Comparison of ENCODE assay signal across 16 cellular contexts in the genomic region with DNA sequence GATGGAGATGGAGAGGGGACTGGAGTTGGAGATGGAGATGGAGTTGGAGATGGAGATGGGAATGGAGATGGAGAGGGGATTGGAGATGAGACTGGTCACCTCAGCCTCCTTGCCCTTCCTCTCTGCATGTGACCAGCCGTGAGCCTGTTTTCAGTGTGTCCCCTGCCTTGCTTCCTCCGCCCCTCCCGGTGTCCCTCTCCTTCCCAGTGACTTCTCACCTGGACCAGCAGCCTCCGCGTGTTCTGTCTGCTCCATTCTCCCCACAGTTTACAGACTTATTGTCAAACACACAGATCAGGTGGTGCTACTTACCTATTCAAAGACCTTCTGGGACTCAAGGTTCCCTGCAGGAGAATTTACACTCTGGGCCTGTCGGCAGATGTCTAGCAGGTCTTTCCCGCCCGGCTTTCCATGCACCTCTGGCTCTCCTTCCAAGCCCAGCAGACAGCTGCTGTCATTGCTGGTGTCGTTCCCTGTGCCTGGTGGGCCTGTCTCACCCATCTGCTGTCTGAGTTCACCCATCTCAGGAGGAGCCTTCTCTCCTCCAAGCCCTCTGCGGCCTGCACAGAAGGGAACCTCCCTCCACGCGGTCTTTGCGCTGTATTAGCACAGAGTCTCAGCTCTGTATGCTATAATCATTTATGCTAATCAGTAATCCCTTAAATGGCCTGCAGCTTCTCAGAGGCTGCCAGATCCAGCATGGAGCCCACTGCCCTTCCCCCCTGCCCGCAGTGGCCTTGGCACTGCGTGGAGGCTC.
"Had no signal": no experiment of that assay in that cellular context is flagged by ENCODE, and none has a peak within 500 bp of the region (broad histone marks: within the 10 kb centered on the region; RNA-seq: fewer than 3 reads in every experiment).

No MANE protein-coding gene starts in this region.

- H3K27ac Mint-ChIP-seq: naive thymus-derived CD4-positive, alpha-beta T cell; progenitor cell of endocrine pancreas; stimulated activated memory B cell treated with anti-CD40 and anti-IgM and Interleukin-4, amounts not matched to agents 10 μg/mL and 1 μg/mL and 100 μg/mL, for 72 hours; stimulated activated naive CD8-positive, alpha-beta T cell treated with anti-CD3 and anti-CD28 coated beads, Interleukin-15, Interleukin-2, amounts not matched to agents 100 ng/mL and 50 ng/mL, for 24 hours had no signal

- FAIRE-seq: endometrium, frontal cortex, pancreas had no signal

- H3K4me1 ChIP-seq: pancreas, tibial artery had no signal

- H3K36me3 ChIP-seq: pancreas, right lobe of liver had no signal

- H3K27ac ChIP-seq: pancreas, right lobe of liver, tibial artery had no signal

- ATAC-seq: esophagus mucosa; naive thymus-derived CD4-positive, alpha-beta T cell; pancreas; right lobe of liver; stimulated activated memory B cell treated with anti-CD40 and anti-IgM and Interleukin-4, amounts not matched to agents 10 μg/mL and 1 μg/mL and 100 μg/mL, for 72 hours had no signal

- H3K36me3 Mint-ChIP-seq: naive thymus-derived CD4-positive, alpha-beta T cell; stimulated activated memory B cell treated with anti-CD40 and anti-IgM and Interleukin-4, amounts not matched to agents 10 μg/mL and 1 μg/mL and 100 μg/mL, for 72 hours had no signal

- H3K4me1 Mint-ChIP-seq: naive thymus-derived CD4-positive, alpha-beta T cell; stimulated activated memory B cell treated with anti-CD40 and anti-IgM and Interleukin-4, amounts not matched to agents 10 μg/mL and 1 μg/mL and 100 μg/mL, for 72 hours had no signal

- DNase-seq: effector memory CD4-positive, alpha-beta T cell; islet precursor cell; mesendoderm; naive thymus-derived CD4-positive, alpha-beta T cell; occipital lobe; stimulated activated CD4-positive, alpha-beta T cell treated with anti-CD3 and anti-CD28 coated beads, Interleukin-4, amount 100 ng/mL, for 24 hours; tibial artery had no signal

- H3K27me3 Mint-ChIP-seq: stimulated activated memory B cell treated with anti-CD40 and anti-IgM and Interleukin-4, amounts not matched to agents 10 μg/mL and 1 μg/mL and 100 μg/mL, for 72 hours; stimulated activated naive CD8-positive, alpha-beta T cell treated with anti-CD3 and anti-CD28 coated beads, Interleukin-15, Interleukin-2, amounts not matched to agents 100 ng/mL and 50 ng/mL, for 24 hours had no signal

- H3K4me3 Mint-ChIP-seq: naive thymus-derived CD4-positive, alpha-beta T cell; neural crest cell; stimulated activated memory B cell treated with anti-CD40 and anti-IgM and Interleukin-4, amounts not matched to agents 10 μg/mL and 1 μg/mL and 100 μg/mL, for 72 hours; stimulated activated naive CD8-positive, alpha-beta T cell treated with anti-CD3 and anti-CD28 coated beads, Interleukin-15, Interleukin-2, amounts not matched to agents 100 ng/mL and 50 ng/mL, for 24 hours had no signal

- H3K9me3 Mint-ChIP-seq: neural crest cell; stimulated activated naive CD8-positive, alpha-beta T cell treated with anti-CD3 and anti-CD28 coated beads, Interleukin-15, Interleukin-2, amounts not matched to agents 100 ng/mL and 50 ng/mL, for 24 hours had no signal

- H3K4me3 ChIP-seq: pancreas, right lobe of liver, tibial artery had no signal

- H3K9me3 ChIP-seq: pancreas, right lobe of liver, tibial artery had no signal

- H3K27me3 ChIP-seq: pancreas, right lobe of liver, tibial artery had no signal
